Comparison of ENCODE assay signal across 8 cellular contexts in genomic region chr15:65829150-65829764, GRCh38. TPM values are rescaled to one million over a fixed set of nuclear protein-coding genes. Genes with fewer than 3 reads are reported as not detected.
A peak's percentile ranks its signal among the peaks of the same experiment; 100 is the strongest.
DNase-seq lines count a peak whose midpoint lies in the region; ATAC-seq and FAIRE-seq lines count a peak whose summit lies in the region.

No MANE protein-coding gene starts in this region.

- H3K27ac Mint-ChIP-seq in activated CD4-positive, alpha-beta memory T cell treated with anti-CD3 and anti-CD28 coated beads for 36 hours = peak overlapping the region; percentile 87

- intact Hi-C loops in activated CD4-positive, alpha-beta memory T cell treated with anti-CD3 and anti-CD28 coated beads for 36 hours (cut with micrococcal nuclease) = loop anchor here (2.0 to 5.0 kb wide), 2 partner anchors 38 to 190 kb away; partner anchors contain the start of gene RAB11A

- DNase-seq in NCI-H510A treated with DMSO at 0.1 percent for 48 hours (lab: John Stamatoyannopoulos, UW) (peak; percentile 39), NCI-H510A (lab: John Stamatoyannopoulos, UW) (no peak), HuH-7 (ENCODE audit: low spot score) (peak; percentile 36), iPS-NIHi7 (ENCODE audit: extremely low spot score) (peak; percentile 28), urothelium cell line (ENCODE audit: low spot score) (peak; percentile 50), GDM1 (lab: John Stamatoyannopoulos, UW) (no peak)
- DNase-seq in activated CD4-positive, alpha-beta memory T cell treated with anti-CD3 and anti-CD28 coated beads for 36 hours = no peak

- CTCF ChIA-PET in activated CD4-positive, alpha-beta memory T cell treated with anti-CD3 and anti-CD28 coated beads for 36 hours (lab: Charles Lee) = interaction anchor here (0.7 to 2.2 kb wide), 12 partner anchors 10 to 355 kb away, joined by 3 to 11 read pairs (median 3); partner anchors contain the start of gene DENND4A

- no peaks in the 10 kb centered on the region for H3K9me3 Mint-ChIP-seq in activated CD4-positive, alpha-beta memory T cell treated with anti-CD3 and anti-CD28 coated beads for 36 hours

- H3K27me3 Mint-ChIP-seq in activated CD4-positive, alpha-beta memory T cell treated with anti-CD3 and anti-CD28 coated beads for 36 hours = no peaks in the 10 kb centered on the region

- no peak for ATAC-seq in HG02588 (IDR thresholded peaks at IDR 0.05; ENCODE audit: unreplicated experiment)

- peak; percentile 50 for FAIRE-seq in urothelium cell line (lab: Jason Lieb, UNC)

- peak overlapping the region; percentile 25 for H3K4me3 Mint-ChIP-seq in activated CD4-positive, alpha-beta memory T cell treated with anti-CD3 and anti-CD28 coated beads for 36 hours

- H3K4me1 Mint-ChIP-seq in activated CD4-positive, alpha-beta memory T cell treated with anti-CD3 and anti-CD28 coated beads for 36 hours (ENCODE audit: low read depth) = peaks cover 53% of the 10 kb centered on the region

- POLR2A ChIA-PET in activated CD4-positive, alpha-beta memory T cell treated with anti-CD3 and anti-CD28 coated beads for 36 hours (lab: Charles Lee) = interaction anchor here (1.0 to 1.1 kb wide), 2 partner anchors 11 to 37 kb away, joined by 3 to 8 read pairs; partner anchors contain the start of gene DENND4A

- H3K36me3 Mint-ChIP-seq in activated CD4-positive, alpha-beta memory T cell treated with anti-CD3 and anti-CD28 coated beads for 36 hours = no peaks in the 10 kb centered on the region

RNA-seq across cellular contexts. Expression of gene DENND4A, which starts 37.2 kb away (rescaled TPM):
- total RNA-seq in activated CD4-positive, alpha-beta memory T cell treated with anti-CD3 and anti-CD28 coated beads for 36 hours = 10 to 100 TPM; 39.9 to 41.3 TPM

RNA-seq across cellular contexts. Expression of gene RAB11A, which starts 40.0 kb away (rescaled TPM):
- total RNA-seq in activated CD4-positive, alpha-beta memory T cell treated with anti-CD3 and anti-CD28 coated beads for 36 hours = 100 to 1,000 TPM; 171 to 181 TPM

Comparison
In these comparisons a context has a peak if more than half of its experiments do, and no peak if none do; other contexts are left out.
1. DNase-seq: peak in NCI-H510A treated with DMSO at 0.1 percent for 48 hours (single experiment), HuH-7 (single experiment), iPS-NIHi7 (single experiment) and urothelium cell line (single experiment); none in NCI-H510A (single experiment), activated CD4-positive, alpha-beta memory T cell treated with anti-CD3 and anti-CD28 coated beads for 36 hours (single experiment) and GDM1 (single experiment).